ENCODE assay signal across 8 cellular contexts in the genomic region with DNA sequence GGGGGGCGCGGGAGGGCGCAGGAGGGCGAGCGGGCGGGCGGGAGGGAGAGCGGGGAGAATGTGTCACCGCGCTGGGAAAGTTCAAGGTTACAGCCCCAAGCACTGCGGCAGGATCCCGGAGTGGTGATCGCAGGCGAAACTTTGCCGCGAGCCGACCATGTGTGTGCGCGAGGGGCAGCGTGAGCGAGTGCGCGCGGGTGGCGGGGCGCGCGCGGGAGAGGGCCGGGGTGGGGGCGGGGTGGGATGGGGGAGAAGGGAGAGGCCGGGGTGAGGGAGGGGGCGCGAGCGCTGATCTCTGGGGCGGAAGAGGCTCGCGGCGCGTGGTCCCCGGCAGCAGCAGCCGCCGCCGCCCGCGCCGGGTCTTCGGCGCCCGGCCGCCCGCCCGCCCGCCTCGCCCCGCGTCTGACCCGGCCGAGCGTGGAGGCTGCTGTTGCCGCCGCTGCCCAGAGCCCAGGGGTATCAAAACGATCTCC. TPM values are rescaled to one million over a fixed set of nuclear protein-coding genes. Genes with fewer than 3 reads are reported as not detected.
DNase-seq lines count a peak whose midpoint lies in the region; ATAC-seq and TF ChIP-seq lines count a peak whose summit lies in the region.

Gene NFIB (minus strand): TSS at position 191 of the 473 bp plus-strand sequence. CDS start 630 bp downstream, outside the sequence.

- TF ChIP-seq CTCF in osteoblast (IDR thresholded peaks at IDR 0.05; ENCODE audit: extremely low read depth, low read depth, low read length): no peak

- H3K9me3 Mint-ChIP-seq in IgD-negative memory B cell: peaks cover 0 to 3% (median 0%) of the 10 kb centered on the region in 3 donors
- no peaks in the 10 kb centered on the region for H3K9me3 Mint-ChIP-seq in activated naive CD8-positive, alpha-beta T cell (ENCODE audit: low read depth)

- H3K4me1 Mint-ChIP-seq in IgD-negative memory B cell: peaks cover 7 to 26% (median 17%) of the 10 kb centered on the region in 3 donors
- H3K4me1 Mint-ChIP-seq in activated naive CD8-positive, alpha-beta T cell (ENCODE audit: low read depth): peaks cover 18% of the 10 kb centered on the region

- H3K27me3 ChIP-seq in osteoblast (ENCODE audit: insufficient read depth, low read length): no peaks in the 10 kb centered on the region

- H3K4me2 ChIP-seq in osteoblast (ENCODE audit: insufficient read depth, low read length): peak within 1 kb of the TSS; percentile 98

- peaks cover 16% of the 10 kb centered on the region for H4K20me1 ChIP-seq in osteoblast (ENCODE audit: insufficient read depth, low read length)

- peak within 1 kb of the TSS; percentile 81 to 93 (median 86) for H3K4me3 Mint-ChIP-seq in IgD-negative memory B cell
- peak within 1 kb of the TSS; percentile 82 for H3K4me3 Mint-ChIP-seq in activated naive CD8-positive, alpha-beta T cell

- ATAC-seq in HG02610 (IDR thresholded peaks at IDR 0.05; ENCODE audit: unreplicated experiment): no peak
- ATAC-seq in GM21619 (IDR thresholded peaks at IDR 0.05; ENCODE audit: unreplicated experiment): no peak

- DNase-seq in Daoy (ENCODE audit: low read depth): peak; percentile 84
- DNase-seq in head of caudate nucleus: peak in 41 of 42 donors; percentile 23 to 85 (median 62)
- peak; percentile 95 for DNase-seq in osteoblast (ENCODE audit: insufficient read length, low spot score, missing footprints)
- no peak for DNase-seq in HUDEP-2 (lab: John Stamatoyannopoulos, UW; ENCODE audit: unreplicated experiment in 76 of 76)

- H3K9me3 ChIP-seq in osteoblast (ENCODE audit: low read depth, low read length): no peaks in the 10 kb centered on the region

- peaks cover 45% of the 10 kb centered on the region for H3K79me2 ChIP-seq in osteoblast (ENCODE audit: insufficient read depth, low read length)

- peak within 1 kb of the TSS; percentile 86 for H2AFZ ChIP-seq in osteoblast (ENCODE audit: low read length)

- H3K36me3 ChIP-seq in osteoblast (ENCODE audit: insufficient read depth, low read length): no peaks in the 10 kb centered on the region

- H3K27ac ChIP-seq in osteoblast (ENCODE audit: low read depth, low read length): peak within 1 kb of the TSS; percentile 88

- peak within 1 kb of the TSS in 1 of 3 donors; percentile 63 for H3K27ac Mint-ChIP-seq in IgD-negative memory B cell
- no peak within 1 kb of the TSS for H3K27ac Mint-ChIP-seq in activated naive CD8-positive, alpha-beta T cell

- H3K4me3 ChIP-seq in osteoblast (ENCODE audit: insufficient read depth, low read length): peak within 1 kb of the TSS; percentile 94

- H3K4me1 ChIP-seq in osteoblast (ENCODE audit: insufficient read depth, low read length): peaks cover 29% of the 10 kb centered on the region

- intact Hi-C loops in head of caudate nucleus (cut with DNase I): loop anchor here (2.0 kb wide), 1 partner anchor 31 kb away; no protein-coding TSS in a partner anchor

- peaks cover 37% of the 10 kb centered on the region for H3K27me3 Mint-ChIP-seq in IgD-negative memory B cell
- H3K27me3 Mint-ChIP-seq in activated naive CD8-positive, alpha-beta T cell: peaks cover 36% of the 10 kb centered on the region

- H3K36me3 Mint-ChIP-seq in IgD-negative memory B cell: peaks cover under 1% of the 10 kb centered on the region
- H3K36me3 Mint-ChIP-seq in activated naive CD8-positive, alpha-beta T cell: no peaks in the 10 kb centered on the region

RNA-seq across cellular contexts. Expression of gene NFIB, which starts in this region (rescaled TPM):
- 16.5 and 19.4 TPM in 2 replicates for total RNA-seq in Daoy (2014; rRNA removed; shearing (Covaris generic))
- not detected for polyA plus RNA-seq in IgD-negative memory B cell
- total RNA-seq in osteoblast: 21.0 and 26.2 TPM in 2 replicates

Comparison
In these comparisons a context has a peak if more than half of its experiments do, and no peak if none do; other contexts are left out.
1. DNase-seq: peak in Daoy (single experiment), head of caudate nucleus (41 of 42) and osteoblast (single experiment); none in HUDEP-2 (0 of 76).